9 cellular contexts compared by ENCODE assay signal in genomic region chr12:53696655-53697321, GRCh38. TPM values are rescaled to one million over a fixed set of nuclear protein-coding genes. Genes with fewer than 3 reads are reported as not detected.
DNase-seq lines count a peak whose midpoint lies in the region; ATAC-seq, FAIRE-seq and TF ChIP-seq lines count a peak whose summit lies in the region.
"Had no signal": no experiment of that assay in that cellular context is flagged by ENCODE, and none has a peak within 500 bp of the region (broad histone marks: within the 10 kb centered on the region; RNA-seq: fewer than 3 reads in every experiment).

No MANE protein-coding gene starts in this region.

- H4K8ac ChIP-seq in IMR-90 (ENCODE audit: low read depth in 2 of 2, low read length in 2 of 2), result no peak overlapping the region
- no peak overlapping the region for H4K8ac ChIP-seq in H1 (ENCODE audit: extremely low read depth, insufficient read depth, low read length)

- H3K56ac ChIP-seq in IMR-90 (ENCODE audit: extremely low read depth, insufficient read depth, low read length) (no peak overlapping the region), H1 (replicated peaks; ENCODE audit: insufficient read length, low read depth, low read length) (peak overlapping the region; percentile 36)

- H3K9me3 ChIP-seq in IMR-90 (ENCODE audit: control insufficient read depth, insufficient read depth, low read length), result no peaks in the 10 kb centered on the region
- H3K9me3 ChIP-seq in H1 (ENCODE audit: insufficient read depth in 2 of 2, low read depth in 1 of 2, low read length in 1 of 2), result no peaks in the 10 kb centered on the region
- no peaks in the 10 kb centered on the region for H3K9me3 ChIP-seq in mucosa of rectum (ENCODE audit: control insufficient read depth in 2 of 2, low read length in 2 of 2)

- no peaks in the 10 kb centered on the region for H4K20me1 ChIP-seq in IMR-90 (ENCODE audit: insufficient read depth, low read length)
- no peaks in the 10 kb centered on the region for H4K20me1 ChIP-seq in H1 (replicated peaks in 1 of 2; ENCODE audit: control insufficient read depth in 1 of 2, insufficient read depth in 2 of 2, low read length in 2 of 2)

- H2BK15ac ChIP-seq in IMR-90 (ENCODE audit: low read depth, low read length) (no peak overlapping the region), H1 (ENCODE audit: low read length) (peak overlapping the region; percentile 96; the same call in 1 of the 2 replicates)

- 33% methylated on average over 1 of the region's 24 CpGs; no CpG with 5 or more reads in 1 of the 2 experiments for WGBS in IMR-90 (ENCODE audit: extremely low coverage in 2 of 2, insufficient read length in 1 of 2), 2 experiments
- 27% methylated on average over 23 of the region's 24 CpGs; no CpG with 5 or more reads in 1 of the 2 experiments for WGBS in H1 (ENCODE audit: extremely low coverage in 1 of 2, insufficient coverage in 1 of 2, insufficient read length in 1 of 2, insufficient replicate concordance in 2 of 2, low coverage in 1 of 2, low lambda C conversion rate in 2 of 2, missing lambda C conversion rate in 1 of 2), 2 experiments

- TF ChIP-seq EP300 in H1 (IDR thresholded peaks at IDR 0.05; ENCODE audit: borderline replicate concordance in 1 of 2, low read depth in 2 of 2, low read length in 2 of 2), result no peak

- H3K79me2 ChIP-seq in H1 (ENCODE audit: control insufficient read depth in 1 of 2, insufficient read depth in 2 of 2, low read length in 2 of 2), result no peaks in the 10 kb centered on the region

- H3K9me1 ChIP-seq in IMR-90 (ENCODE audit: insufficient read depth, low read length), result no peaks in the 10 kb centered on the region

- H4K5ac ChIP-seq in IMR-90 (ENCODE audit: low read depth, low read length), result no peak overlapping the region
- H4K5ac ChIP-seq in H1 (ENCODE audit: insufficient read length, low read depth, low read length), result peak overlapping the region; percentile 1

- H3K4me1 ChIP-seq in IMR-90 (ENCODE audit: control insufficient read depth, insufficient read depth, low read length) (peaks cover 2% of the 10 kb centered on the region; the same call in 1 of the 2 replicates), H1 (replicated peaks in 1 of 4; ENCODE audit: control insufficient read depth in 3 of 4, insufficient read depth in 4 of 4, low read length in 3 of 4) (peaks cover 3 to 17% (median 9%) of the 10 kb centered on the region in 4 experiments), mucosa of rectum (ENCODE audit: control insufficient read depth in 2 of 2, insufficient read depth in 2 of 2, low read length in 2 of 2) (peaks cover 6 to 10% of the 10 kb centered on the region in 2 donors)

- H2BK5ac ChIP-seq in IMR-90 (ENCODE audit: low read depth, low read length, poor library complexity, severe bottlenecking), result no peak overlapping the region
- peak overlapping the region; percentile 27 for H2BK5ac ChIP-seq in H1 (ENCODE audit: low read depth, low read length)

- no peak overlapping the region for H2AK9ac ChIP-seq in IMR-90 (replicated peaks; ENCODE audit: low read depth, low read length, poor library complexity)

- peaks cover 11% of the 10 kb centered on the region for H3K23me2 ChIP-seq in H1 (ENCODE audit: low read depth, low read length)

- H3K4me3 ChIP-seq in IMR-90 (ENCODE audit: insufficient read depth, low read depth, low read length) (no peak overlapping the region), H1 (ENCODE audit: extremely low read depth in 1 of 4, insufficient read depth in 2 of 4, low read depth in 3 of 4, low read length in 4 of 4) (peak overlapping the region; percentile 23 to 57 (median 35); a peak in 7 of 8 replicates), mucosa of rectum (ENCODE audit: low read length in 2 of 2) (peak overlapping the region; percentile 58 to 68)

- no peak for TF ChIP-seq CTCF in 22Rv1 (IDR thresholded peaks at IDR 0.05)
- no peak for TF ChIP-seq CTCF in IMR-90 (conservative IDR thresholded peaks at IDR 0.05; ENCODE audit: low read depth, low read length)
- no peak for TF ChIP-seq CTCF in H1 (IDR thresholded peaks at IDR 0.05; ENCODE audit: control extremely low read depth in 1 of 3, insufficient read depth in 1 of 3, low read depth in 1 of 3, low read length in 3 of 3)

- H2BK20ac ChIP-seq in IMR-90 (ENCODE audit: low read depth, low read length) (no peak overlapping the region), H1 (ENCODE audit: low read length) (no peak overlapping the region)

- peak overlapping the region; percentile 52 for H2BK12ac ChIP-seq in H1 (ENCODE audit: low read depth, low read length)

- H3K9ac ChIP-seq in IMR-90 (ENCODE audit: low read depth, low read length), result no peak overlapping the region
- peak overlapping the region in 1 of 4 experiments; percentile 43; a peak in 1 of 7 replicates for H3K9ac ChIP-seq in H1 (replicated peaks in 1 of 4; ENCODE audit: extremely low read depth in 1 of 4, low read depth in 3 of 4, low read length in 3 of 4)
- peak overlapping the region in 1 of 2 donors; percentile 45 for H3K9ac ChIP-seq in mucosa of rectum (ENCODE audit: low read depth in 1 of 2, low read length in 2 of 2)

- POLR2A ChIA-PET in IMR-90 (lab: Charles Lee; ENCODE audit: unreplicated experiment), result no interaction called here
- POLR2A ChIA-PET in H1 (lab: Charles Lee; ENCODE audit: partially characterized antibody), result interaction anchor here (1.1 to 1.7 kb wide), 6 partner anchors 19 to 91 kb away, joined by 3 to 5 read pairs (median 4); partner anchors contain the start of genes ATP5MC2 and CALCOCO1

- no peak for FAIRE-seq in H1 (lab: Jason Lieb, UNC)

- no TSS peak for BruUV-seq in IMR-90 (replicated peaks; lab: Mats Ljungman, UMichigan)

- H3K36me3 ChIP-seq in IMR-90 (ENCODE audit: control insufficient read depth, insufficient read depth, low read length), result no peaks in the 10 kb centered on the region
- H3K36me3 ChIP-seq in H1 (ENCODE audit: control insufficient read depth in 2 of 4, insufficient read depth in 4 of 4, low read length in 3 of 4), result no peaks in the 10 kb centered on the region
- no peaks in the 10 kb centered on the region for H3K36me3 ChIP-seq in mucosa of rectum (ENCODE audit: control insufficient read depth in 2 of 2, insufficient read depth in 2 of 2, low read length in 2 of 2)

- H2BK120ac ChIP-seq in IMR-90 (ENCODE audit: low read depth, low read length) (no peak overlapping the region), H1 (replicated peaks; ENCODE audit: low read depth, low read length) (peak overlapping the region; percentile 3)

- H3K27me3 ChIP-seq in IMR-90 (ENCODE audit: control insufficient read depth, insufficient read depth, low read length) (peaks cover 57% of the 10 kb centered on the region), H1 (replicated peaks in 1 of 4; ENCODE audit: control insufficient read depth in 3 of 4, extremely low read depth in 1 of 4, insufficient read depth in 3 of 4, low read length in 3 of 4) (peaks cover 8 to 40% (median 35%) of the 10 kb centered on the region in 4 experiments), mucosa of rectum (ENCODE audit: control insufficient read depth in 2 of 2, insufficient read depth in 2 of 2, low read length in 2 of 2) (peaks cover 60 to 66% of the 10 kb centered on the region in 2 donors)

- no peak overlapping the region for H3K23ac ChIP-seq in IMR-90 (ENCODE audit: low read depth, low read length)
- H3K23ac ChIP-seq in H1 (ENCODE audit: insufficient read length), result no peak overlapping the region

- no peak overlapping the region for H4K91ac ChIP-seq in IMR-90 (ENCODE audit: insufficient read depth, low read depth, low read length)
- H4K91ac ChIP-seq in H1 (replicated peaks; ENCODE audit: insufficient read length, low read length), result no peak overlapping the region

- TF ChIP-seq POLR2A in IMR-90 (IDR thresholded peaks at IDR 0.05; ENCODE audit: low read depth, low read length), result no peak
- no peak for TF ChIP-seq POLR2A in H1 (IDR thresholded peaks at IDR 0.05; ENCODE audit: control extremely low read depth in 1 of 2, low read depth in 2 of 2, low read length in 2 of 2)

- H3K27ac ChIP-seq in 22Rv1 (peak overlapping the region; percentile 28; the same call in 1 of the 2 replicates), IMR-90 (ENCODE audit: insufficient read depth, low read length) (no peak overlapping the region), H1 (ENCODE audit: low read depth, low read length) (no peak overlapping the region), mucosa of rectum (ENCODE audit: low read depth in 2 of 2, low read length in 2 of 2) (no peak overlapping the region)

- H2AFZ ChIP-seq in IMR-90 (replicated peaks; ENCODE audit: low read length, poor library complexity), result peak overlapping the region; percentile 75
- H2AFZ ChIP-seq in H1 (ENCODE audit: low read length), result peak overlapping the region; percentile 72; the same call in 1 of the 2 replicates

- ATAC-seq in IMR-90 (ENCODE audit: low read depth) (no peak), HG02981 (IDR thresholded peaks at IDR 0.05; ENCODE audit: unreplicated experiment) (no peak)

- no peak overlapping the region for H2AK5ac ChIP-seq in IMR-90 (ENCODE audit: low read depth, low read length)
- 0 out of 2 replicates have a peak overlapping the region, but pooled peaks have one; percentile 10 for H2AK5ac ChIP-seq in H1 (ENCODE audit: low read depth, low read length)

- H3K18ac ChIP-seq in IMR-90 (ENCODE audit: low read depth, low read length) (no peak overlapping the region), H1 (ENCODE audit: extremely low read depth, low read length) (peak overlapping the region; percentile 41)

- H3K4ac ChIP-seq in IMR-90 (ENCODE audit: low read depth, low read length), result no peak overlapping the region
- H3K4ac ChIP-seq in H1 (replicated peaks; ENCODE audit: insufficient read length, low read depth, low read length), result peak overlapping the region; percentile 16

- H3K14ac ChIP-seq in IMR-90 (replicated peaks; ENCODE audit: low read depth, low read length), result no peak overlapping the region
- no peak overlapping the region for H3K14ac ChIP-seq in H1 (ENCODE audit: insufficient read length)

- in situ Hi-C loops in IMR-90 (cut with MboI; ENCODE audit: low sequenced_read_pairs) (no loop called here), KBM-7 (cut with MboI; ENCODE audit: low pct_unique_long_range_greater_than_20kb, low sequenced_read_pairs) (no loop called here)

- no peak for TF ChIP-seq RAD21 in IMR-90 (IDR thresholded peaks at IDR 0.05; ENCODE audit: low read length)
- TF ChIP-seq RAD21 in H1 (IDR thresholded peaks at IDR 0.05 in 1 of 2, conservative IDR thresholded peaks at IDR 0.05 in 1 of 2; ENCODE audit: low read depth in 2 of 2, low read length in 2 of 2), result no peak

- H3K79me1 ChIP-seq in IMR-90 (ENCODE audit: low read depth in 1 of 2, low read length in 2 of 2) (no peaks in the 10 kb centered on the region), H1 (ENCODE audit: low read depth, low read length) (no peaks in the 10 kb centered on the region)

- CTCF ChIA-PET in IMR-90 (lab: Yijun Ruan, JAX) (interaction anchor here (1.2 kb wide), 1 partner anchor 49 kb away, joined by 4 read pairs; no protein-coding TSS in a partner anchor), H1 (lab: Charles Lee; ENCODE audit: partially characterized antibody) (interaction anchor here (1.0 to 7.1 kb wide), 5 partner anchors 12 to 478 kb away, joined by 3 to 194 read pairs (median 4); no protein-coding TSS in a partner anchor)

- intact Hi-C loops in IMR-90 (cut with micrococcal nuclease), result no loop called here

- dilution Hi-C loops in IMR-90 (cut with HindIII; ENCODE audit: low sequenced_read_pairs, unreplicated experiment), result no loop called here

- H3K4me2 ChIP-seq in IMR-90 (ENCODE audit: low read depth, low read length), result no peak overlapping the region
- H3K4me2 ChIP-seq in H1 (ENCODE audit: insufficient read depth in 1 of 2, low read depth in 2 of 2, low read length in 2 of 2), result peak overlapping the region; percentile 80 to 87

- DNase-seq in IMR-90 (no peak), H1 (ENCODE audit: low read depth in 1 of 2, low spot score in 2 of 2) (no peak), DMS114 treated with DMSO at 0.1 percent for 48 hours (lab: John Stamatoyannopoulos, UW; ENCODE audit: unreplicated experiment) (no peak), KBM-7 (no peak)
- no peak for DNase-seq in activated CD4-positive, alpha-beta T cell treated with anti-CD3 and anti-CD28 coated beads, Interleukin-2, amount 50 U/mL, for 1 hour

RNA-seq across cellular contexts. Expression of gene ATP5MC2, which starts 20.9 kb away (rescaled TPM):
- 138 and 361 TPM in 2 replicates for total RNA-seq in IMR-90 (2012; rRNA removed)
- polyA plus RNA-seq in IMR-90 (2012; rRNA removed), result 309 and 344 TPM in 2 replicates
- polyA plus RNA-seq in IMR-90 (2012; cell fraction: cytosol; rRNA removed), result 479 and 973 TPM in 2 replicates
- polyA plus RNA-seq in IMR-90 (2012; cell fraction: nucleus; rRNA removed; ENCODE audit: low replicate concordance), result 159 and 236 TPM in 2 replicates
- total RNA-seq in H1 (2021; fragmentation: NEBNext Ultra II Directional; extraction: Animal tissue kit (Norgen Biotek cat#: 25700)), result 401 and 408 TPM in 2 replicates
- polyA plus RNA-seq in H1 (2011; rRNA removed), result 823 and 952 TPM in 2 replicates
- polyA plus RNA-seq in H1 (2011; cell fraction: cytosol; rRNA removed), result 584 TPM
- polyA plus RNA-seq in H1 (2011; cell fraction: nucleus; rRNA removed), result 709 TPM
- 445 to 731 TPM (median 682 TPM) in 4 replicates for polyA plus RNA-seq in H1 (2012, experiment 1 of 2)
- polyA plus RNA-seq in H1 (2012, experiment 2 of 2), result 757 TPM
- polyA plus RNA-seq in H1 (2013, experiment 1 of 2), result 530 TPM
- polyA plus RNA-seq in H1 (2013, experiment 2 of 2), result 521 TPM
- 687 and 870 TPM in 2 replicates for polyA minus RNA-seq in H1 (2011; rRNA and poly(A)+ RNA removed)
- polyA minus RNA-seq in H1 (2011; cell fraction: cytosol; rRNA and poly(A)+ RNA removed), result 270 TPM
- polyA minus RNA-seq in H1 (2011; cell fraction: nucleus; rRNA and poly(A)+ RNA removed), result 276 TPM

RNA-seq across cellular contexts. Expression of gene CALCOCO1, which starts 30.5 kb away (rescaled TPM):
- 100.0 and 169 TPM in 2 replicates for total RNA-seq in IMR-90 (2012; rRNA removed)
- polyA plus RNA-seq in IMR-90 (2012; rRNA removed), result 110 and 156 TPM in 2 replicates
- 66.6 and 103 TPM in 2 replicates for polyA plus RNA-seq in IMR-90 (2012; cell fraction: cytosol; rRNA removed)
- 596 and 737 TPM in 2 replicates for polyA plus RNA-seq in IMR-90 (2012; cell fraction: nucleus; rRNA removed; ENCODE audit: low replicate concordance)
- 18.7 and 20.3 TPM in 2 replicates for total RNA-seq in H1 (2021; fragmentation: NEBNext Ultra II Directional; extraction: Animal tissue kit (Norgen Biotek cat#: 25700))
- 35.3 and 39.3 TPM in 2 replicates for polyA plus RNA-seq in H1 (2011; rRNA removed)
- polyA plus RNA-seq in H1 (2011; cell fraction: cytosol; rRNA removed), result 32.3 TPM
- 65.4 TPM for polyA plus RNA-seq in H1 (2011; cell fraction: nucleus; rRNA removed)
- polyA plus RNA-seq in H1 (2012, experiment 1 of 2), result 18.8 to 23.4 TPM (median 21.7 TPM) in 4 replicates
- polyA plus RNA-seq in H1 (2012, experiment 2 of 2), result 17.8 TPM
- polyA plus RNA-seq in H1 (2013, experiment 1 of 2), result 12.3 TPM
- 10.1 TPM for polyA plus RNA-seq in H1 (2013, experiment 2 of 2)
- polyA minus RNA-seq in H1 (2011; rRNA and poly(A)+ RNA removed), result 33.5 and 37.1 TPM in 2 replicates
- 9.6 TPM for polyA minus RNA-seq in H1 (2011; cell fraction: cytosol; rRNA and poly(A)+ RNA removed)
- 28.7 TPM for polyA minus RNA-seq in H1 (2011; cell fraction: nucleus; rRNA and poly(A)+ RNA removed)

RNA-seq across cellular contexts. Expression of gene CISTR, which starts 55.0 kb away (rescaled TPM):
- total RNA-seq in IMR-90 (2012; rRNA removed), result not detected in 2 replicates
- polyA plus RNA-seq in IMR-90 (2012; rRNA removed) (not detected in 2 replicates), H1 (2011; rRNA removed) (not detected in 2 replicates)
- polyA plus RNA-seq in IMR-90 (2012; cell fraction: cytosol; rRNA removed), result not detected in 2 replicates
- not detected in 2 replicates for polyA plus RNA-seq in IMR-90 (2012; cell fraction: nucleus; rRNA removed; ENCODE audit: low replicate concordance)
- total RNA-seq in H1 (2021; fragmentation: NEBNext Ultra II Directional; extraction: Animal tissue kit (Norgen Biotek cat#: 25700)), result not detected in 2 replicates
- not detected for polyA plus RNA-seq in H1 (2011; cell fraction: cytosol; rRNA removed)
- not detected for polyA plus RNA-seq in H1 (2011; cell fraction: nucleus; rRNA removed)
- polyA plus RNA-seq in H1 (2012, experiment 1 of 2), result not detected in 4 replicates
- polyA plus RNA-seq in H1 (2012, experiment 2 of 2), result not detected
- polyA plus RNA-seq in H1 (2013, experiment 1 of 2), result not detected
- polyA plus RNA-seq in H1 (2013, experiment 2 of 2), result not detected
- not detected in 2 replicates for polyA minus RNA-seq in H1 (2011; rRNA and poly(A)+ RNA removed)
- not detected for polyA minus RNA-seq in H1 (2011; cell fraction: cytosol; rRNA and poly(A)+ RNA removed)
- polyA minus RNA-seq in H1 (2011; cell fraction: nucleus; rRNA and poly(A)+ RNA removed), result not detected
- total RNA-seq: mucosa of gallbladder had no signal
